Comparison of ENCODE assay signal across 17 cellular contexts in the genomic region with DNA sequence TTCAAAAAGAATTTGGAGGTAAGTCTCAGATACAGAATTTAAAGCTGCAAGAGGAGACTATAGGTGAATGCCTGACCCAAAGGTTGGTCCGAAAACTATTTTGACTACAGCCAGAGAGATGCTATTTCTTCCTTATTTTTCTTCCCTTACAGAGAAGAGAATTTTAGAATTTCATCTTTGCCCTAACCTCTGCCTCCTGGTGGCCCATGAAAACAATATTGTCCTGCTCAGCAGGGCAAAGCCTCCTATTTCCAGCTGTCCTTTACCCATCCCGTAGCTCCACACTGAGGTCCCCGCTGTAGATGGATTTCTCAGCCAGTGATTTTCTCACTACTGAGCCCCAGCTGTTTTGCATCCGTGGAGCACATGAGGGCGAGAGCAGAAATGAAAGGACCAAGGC. TPM values are rescaled to one million over a fixed set of nuclear protein-coding genes. Genes with fewer than 3 reads are reported as not detected.
DNase-seq lines count a peak whose midpoint lies in the region; ATAC-seq, FAIRE-seq and TF ChIP-seq lines count a peak whose summit lies in the region.
"Had no signal": no experiment of that assay in that cellular context is flagged by ENCODE, and none has a peak within 500 bp of the region (broad histone marks: within the 10 kb centered on the region; RNA-seq: fewer than 3 reads in every experiment).

No MANE protein-coding gene starts in this region.

- no peaks in the 10 kb centered on the region for H3K36me3 Mint-ChIP-seq in CD8-positive, alpha-beta memory T cell
- H3K36me3 Mint-ChIP-seq: IgD-negative memory B cell had no signal

- no peak for DNase-seq in A549 (ENCODE audit: low read depth in 1 of 2, low spot score in 1 of 2)
- DNase-seq in CD8-positive, alpha-beta memory T cell = no peak
- no peak for DNase-seq in PC-9
- no peak for DNase-seq in epithelial cell of proximal tubule (ENCODE audit: low read depth)
- no peak for DNase-seq in NCI-H524 (lab: John Stamatoyannopoulos, UW)
- DNase-seq in A673 (ENCODE audit: low spot score) = no peak
- DNase-seq in middle frontal gyrus (ENCODE audit: extremely low spot score, low spot score) = no peak
- DNase-seq: hypothalamus, nephron progenitor cell, transverse colon, WERI-Rb-1 had no signal

- H3K4me3 ChIP-seq in A549 = no peak overlapping the region
- H3K4me3 ChIP-seq in CD8-positive, alpha-beta memory T cell (ENCODE audit: low read length) = no peak overlapping the region
- no peak overlapping the region for H3K4me3 ChIP-seq in PC-9
- no peak overlapping the region for H3K4me3 ChIP-seq in epithelial cell of proximal tubule (ENCODE audit: low read depth, low read length)
- H3K4me3 ChIP-seq in A673 (ENCODE audit: low read depth, low read length, poor library complexity, severe bottlenecking) = no peak overlapping the region
- H3K4me3 ChIP-seq: esophagus muscularis mucosa, transverse colon had no signal

- H3K27me3 Mint-ChIP-seq in CD8-positive, alpha-beta memory T cell = peaks cover 0 to 5% of the 10 kb centered on the region in 2 donors

- BruUV-seq in PC-9 (replicated peaks; lab: Mats Ljungman, UMichigan) = no TSS peak
- BruUV-seq in A673 (replicated peaks; lab: Mats Ljungman, UMichigan) = no TSS peak

- no peaks in the 10 kb centered on the region for H4K20me1 ChIP-seq in PC-9 (ENCODE audit: insufficient read depth)

- H3K27ac ChIP-seq in A549 = peak overlapping the region; percentile 16 to 47
- H3K27ac ChIP-seq in CD8-positive, alpha-beta memory T cell (ENCODE audit: low read depth, low read length) = no peak overlapping the region
- no peak overlapping the region for H3K27ac ChIP-seq in PC-9
- no peak overlapping the region for H3K27ac ChIP-seq in A673 (ENCODE audit: low read depth, low read length, poor library complexity, severe bottlenecking)
- H3K27ac ChIP-seq: esophagus muscularis mucosa, WERI-Rb-1 had no signal

- WGBS in A549 (ENCODE audit: missing lambda C conversion rate) = 82% methylated on average over 5 of the region's 5 CpGs

- FAIRE-seq in A549 (lab: Jason Lieb, UNC) = no peak

- no peak overlapping the region for H3K4me3 Mint-ChIP-seq in CD8-positive, alpha-beta memory T cell
- H3K4me3 Mint-ChIP-seq: IgD-negative memory B cell, nephron progenitor cell had no signal

- H3K4me1 ChIP-seq in A549 (peaks cover 21% of the 10 kb centered on the region), PC-9 (replicated peaks; ENCODE audit: insufficient read depth) (peaks cover 47% of the 10 kb centered on the region), A673 (ENCODE audit: insufficient read depth, low read length, poor library complexity, severe bottlenecking) (no peaks in the 10 kb centered on the region)
- no peaks in the 10 kb centered on the region for H3K4me1 ChIP-seq in CD8-positive, alpha-beta memory T cell (ENCODE audit: insufficient read depth, low read length)

- H3F3A ChIP-seq in PC-9 (ENCODE audit: insufficient read depth, low read depth) = peaks cover 31% of the 10 kb centered on the region

- H3K27me3 ChIP-seq in CD8-positive, alpha-beta memory T cell (ENCODE audit: insufficient read depth, low read length, poor library complexity, severe bottlenecking) = no peaks in the 10 kb centered on the region
- H3K27me3 ChIP-seq in PC-9 (ENCODE audit: insufficient read depth, low read depth) = no peaks in the 10 kb centered on the region
- H3K27me3 ChIP-seq in A673 (replicated peaks; ENCODE audit: insufficient read depth, low read depth, low read length, poor library complexity) = no peaks in the 10 kb centered on the region
- H3K27me3 ChIP-seq: esophagus muscularis mucosa, transverse colon had no signal

- peak overlapping the region; percentile 38 to 92 (median 74) for H3K27ac Mint-ChIP-seq in CD8-positive, alpha-beta memory T cell
- H3K27ac Mint-ChIP-seq: nephron progenitor cell had no signal

- no peak; a peak in 1 of 5 replicates for TF ChIP-seq RAD21 in A549 (conservative IDR thresholded peaks at IDR 0.05 in 1 of 2, IDR thresholded peaks at IDR 0.05 in 1 of 2)

- TF ChIP-seq POLR2A in A549 (IDR thresholded peaks at IDR 0.05; ENCODE audit: low read length) = no peak

- POLR2A ChIA-PET in A549 (lab: Yijun Ruan, JAX) (interaction anchor here (1.0 kb wide), 2 partner anchors 14 to 16 kb away, joined by 3 read pairs; no protein-coding TSS in a partner anchor), PC-9 (lab: Charles Lee; ENCODE audit: unreplicated experiment) (interaction anchor here (0.8 kb wide), 1 partner anchor 10 kb away, joined by 4 read pairs; no protein-coding TSS in a partner anchor), A673 (lab: Charles Lee; ENCODE audit: low non-redundant PET) (no interaction called here)
- POLR2A ChIA-PET in CD8-positive, alpha-beta memory T cell (lab: Charles Lee) = interaction anchor here (1.2 to 1.3 kb wide), 2 partner anchors 36 to 87 kb away, joined by 4 read pairs; partner anchors contain the start of gene HOXB5

- intact Hi-C loops in PC-9 (cut with micrococcal nuclease; ENCODE audit: unreplicated experiment) (no loop called here), A673 (cut with micrococcal nuclease; ENCODE audit: unreplicated experiment) (no loop called here)

- H3K36me3 ChIP-seq in CD8-positive, alpha-beta memory T cell (ENCODE audit: insufficient read depth, low read length) = no peaks in the 10 kb centered on the region
- H3K36me3 ChIP-seq in PC-9 (ENCODE audit: low read depth) (no peaks in the 10 kb centered on the region), A673 (ENCODE audit: insufficient read depth, low read length, poor library complexity, severe bottlenecking) (no peaks in the 10 kb centered on the region)
- H3K36me3 ChIP-seq: esophagus muscularis mucosa, transverse colon, WERI-Rb-1 had no signal

- no peak for TF ChIP-seq EP300 in A549 (IDR thresholded peaks at IDR 0.05)

- peak; percentile 69 to 72; a peak in 4 of 6 replicates for ATAC-seq in A549
- no peak for ATAC-seq in GM19328 (IDR thresholded peaks at IDR 0.05; ENCODE audit: unreplicated experiment)

- H3K4me1 Mint-ChIP-seq in CD8-positive, alpha-beta memory T cell = peaks cover 15 to 37% (median 26%) of the 10 kb centered on the region in 3 donors

- no peaks in the 10 kb centered on the region for H3K9me3 Mint-ChIP-seq in CD8-positive, alpha-beta memory T cell
- H3K9me3 Mint-ChIP-seq: nephron progenitor cell had no signal

- TF ChIP-seq CTCF in A549 (IDR thresholded peaks at IDR 0.05) = no peak; the same call in 2 of the 3 replicates
- TF ChIP-seq CTCF in PC-9 (conservative IDR thresholded peaks at IDR 0.05) = no peak; the same call in 1 of the 2 replicates
- peak; percentile 23 for TF ChIP-seq CTCF in epithelial cell of proximal tubule (conservative IDR thresholded peaks at IDR 0.05; ENCODE audit: low read depth, low read length)
- TF ChIP-seq CTCF in A673 (conservative IDR thresholded peaks at IDR 0.05; ENCODE audit: low read depth, low read length) = no peak

- H3K9me2 ChIP-seq in PC-9 (ENCODE audit: insufficient read depth) = no peaks in the 10 kb centered on the region

- H3K9me3 ChIP-seq in A549 = no peaks in the 10 kb centered on the region
- H3K9me3 ChIP-seq in CD8-positive, alpha-beta memory T cell (ENCODE audit: low read length) = no peaks in the 10 kb centered on the region
- no peaks in the 10 kb centered on the region for H3K9me3 ChIP-seq in PC-9 (ENCODE audit: insufficient read depth, low read depth)
- no peaks in the 10 kb centered on the region for H3K9me3 ChIP-seq in A673 (ENCODE audit: low read depth, low read length, poor library complexity, severe bottlenecking)
- H3K9me3 ChIP-seq: esophagus muscularis mucosa, transverse colon had no signal

- no peak overlapping the region for H2AFZ ChIP-seq in PC-9

- CTCF ChIA-PET in A549 (lab: Yijun Ruan, JAX) = interaction anchor here (0.7 to 3.7 kb wide), 13 partner anchors 9 to 169 kb away, joined by 3 to 20 read pairs (median 4); partner anchors contain the start of gene HOXB5
- CTCF ChIA-PET in CD8-positive, alpha-beta memory T cell (lab: Charles Lee) = interaction anchor here (0.9 to 6.0 kb wide), 3 partner anchors 14 to 170 kb away, joined by 3 to 30 read pairs (median 4); no protein-coding TSS in a partner anchor
- CTCF ChIA-PET in PC-9 (lab: Charles Lee) = no interaction called here
- CTCF ChIA-PET in A673 (lab: Charles Lee) = no interaction called here

- H3K4me2 ChIP-seq in A549 (peak overlapping the region; percentile 54), PC-9 (peak overlapping the region; percentile 21)

- H3K79me2 ChIP-seq in PC-9 (ENCODE audit: low read depth) = no peaks in the 10 kb centered on the region

TF ChIP-seq in A549, 52 proteins besides CTCF, POLR2A, EP300 and RAD21:
- no peak for TF ChIP-seq KDM1A (IDR thresholded peaks at IDR 0.05; ENCODE audit: low read depth)

RNA-seq across cellular contexts. Expression of gene HOXB1, which starts 24.6 kb away (rescaled TPM):
- polyA plus RNA-seq in A549 (2011; rRNA removed) (not detected in 2 replicates), A549 (2017; fragmentation: RNase III; extraction: RNeasy Plus Mini Kit Qiagen cat#74134 plus additional on column Dnase treatment) (not detected in 3 replicates)
- not detected in 2 replicates for polyA plus RNA-seq in A549 (2012; cell fraction: cytosol; rRNA removed)
- polyA plus RNA-seq in A549 (2012; cell fraction: nucleus; rRNA removed) = 0.06 TPM in 1 of 2 replicates, not detected in the other
- not detected in 2 replicates for polyA minus RNA-seq in A549 (2011; rRNA and poly(A)+ RNA removed)
- not detected for total RNA-seq in CD8-positive, alpha-beta memory T cell
- polyA plus RNA-seq in CD8-positive, alpha-beta memory T cell = not detected
- total RNA-seq in PC-9 (2021) (not detected in 2 replicates), epithelial cell of proximal tubule (not detected in 2 replicates), A673 (2021) (not detected in 2 replicates)
- total RNA-seq: esophagus muscularis mucosa, left lobe of liver, renal cortical epithelial cell, transverse colon had no signal
- polyA plus RNA-seq: BJ, IgD-negative memory B cell had no signal

RNA-seq across cellular contexts. Expression of gene HOXB2, which starts 38.7 kb away (rescaled TPM):
- polyA plus RNA-seq in A549 (2011; rRNA removed) (2.6 and 2.7 TPM in 2 replicates), A549 (2017; fragmentation: RNase III; extraction: RNeasy Plus Mini Kit Qiagen cat#74134 plus additional on column Dnase treatment) (0.58 to 0.65 TPM (median 0.60 TPM) in 3 replicates)
- 1.8 and 2.7 TPM in 2 replicates for polyA plus RNA-seq in A549 (2012; cell fraction: cytosol; rRNA removed)
- 3.6 and 3.7 TPM in 2 replicates for polyA plus RNA-seq in A549 (2012; cell fraction: nucleus; rRNA removed)
- polyA minus RNA-seq in A549 (2011; rRNA and poly(A)+ RNA removed) = 0.79 and 0.92 TPM in 2 replicates
- 10 to 100 TPM; 16.7 to 18.3 TPM for total RNA-seq in CD8-positive, alpha-beta memory T cell
- 12.8 TPM for polyA plus RNA-seq in CD8-positive, alpha-beta memory T cell
- total RNA-seq in PC-9 (2021) (0.31 and 0.90 TPM in 2 replicates), epithelial cell of proximal tubule (21.1 and 43.7 TPM in 2 replicates), A673 (2021) (34.5 and 37.8 TPM in 2 replicates)

Comparison
In these comparisons a context has a peak if more than half of its experiments do, and no peak if none do; other contexts are left out.
1. H3K27ac ChIP-seq: peak in A549 (2 of 2); none in CD8-positive, alpha-beta memory T cell (single experiment), PC-9 (single experiment) and A673 (single experiment).
2. CTCF ChIA-PET loops: an anchor here in A549 (0.7 to 3.7 kb wide) and CD8-positive, alpha-beta memory T cell (0.9 to 6.0 kb wide); none called in PC-9 and A673.